1 cellular context compared by ENCODE assay signal in genomic region chr12:46919666-46920065, GRCh38.
TF ChIP-seq lines count a peak whose summit lies in the region.

No MANE protein-coding gene starts in this region.

TF ChIP-seq in IMR-90, 13 proteins besides CTCF, POLR2A, EP300 and RAD21 (continued from another document):
- no peak for TF ChIP-seq USF2 (IDR thresholded peaks at IDR 0.05; ENCODE audit: low read depth, low read length)
- TF ChIP-seq RFX5 (IDR thresholded peaks at IDR 0.05; ENCODE audit: low read depth, low read length), result no peak
- TF ChIP-seq CHD1 (IDR thresholded peaks at IDR 0.05; ENCODE audit: low read depth, low read length), result no peak
- TF ChIP-seq SMC3 (IDR thresholded peaks at IDR 0.05; ENCODE audit: low read depth, low read length), result no peak
- no peak for TF ChIP-seq BHLHE40 (IDR thresholded peaks at IDR 0.05; ENCODE audit: low read depth, low read length)
